In the genomic region with DNA sequence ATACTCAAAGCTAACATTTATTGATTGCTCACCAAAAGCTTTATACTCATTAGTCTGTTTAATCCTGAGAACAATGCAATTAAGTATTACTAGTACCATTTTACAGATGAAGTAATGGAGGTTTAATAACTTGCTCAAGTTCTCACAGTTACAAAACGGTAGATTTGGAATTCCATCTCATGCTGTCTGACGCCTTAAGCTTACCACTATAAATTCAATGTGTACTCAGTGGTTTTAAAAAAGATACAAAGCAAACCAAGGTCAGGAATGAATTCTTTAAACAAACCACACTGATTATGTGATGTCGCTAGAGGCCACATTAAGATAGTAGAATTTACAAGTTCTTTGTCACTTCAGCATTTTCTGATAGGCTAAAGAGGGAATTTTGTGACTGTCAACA, we compare ENCODE assay signal across 19 cellular contexts. TPM values are rescaled to one million over a fixed set of nuclear protein-coding genes. Genes with fewer than 3 reads are reported as not detected.
"Had no signal": no experiment of that assay in that cellular context is flagged by ENCODE, and none has a peak within 500 bp of the region (broad histone marks: within the 10 kb centered on the region; RNA-seq: fewer than 3 reads in every experiment).

No MANE protein-coding gene starts in this region.

- ATAC-seq: mucosa of descending colon; right lobe of liver; stimulated activated naive B cell treated with anti-CD40 and anti-IgM and Interleukin-4, amounts not matched to agents 10 μg/mL and 1 μg/mL and 100 μg/mL, for 72 hours had no signal

- H3K9me3 ChIP-seq: ascending aorta, mucosa of descending colon, psoas muscle, right lobe of liver, SK-N-SH, tibial nerve had no signal

- DNase-seq: activated CD4-positive, CD25-positive, alpha-beta regulatory T cell; activated effector memory CD4-positive, alpha-beta T cell treated with anti-CD3 and anti-CD28 coated beads, Interleukin-2, amount 50 U/mL, for 16 hours; activated naive CD8-positive, alpha-beta T cell treated with anti-CD3 and anti-CD28 coated beads, Interleukin-2, amount 10 ng/mL, durations not matched to agents 7 days and 5 days; effector CD4-positive, alpha-beta T cell; hypothalamus; left cardiac atrium; mammary epithelial cell; mucosa of descending colon; nephron progenitor cell; psoas muscle; right lobe of liver; SK-N-SH; stimulated activated CD4-positive, alpha-beta T cell treated with anti-CD3 and anti-CD28 coated beads, Interleukin-2, amount 100 ng/mL, for 24 hours; stimulated activated naive B cell treated with anti-CD40 and anti-IgM and Interleukin-4, amounts not matched to agents 10 μg/mL and 1 μg/mL and 100 μg/mL, for 72 hours; T-helper 2 cell had no signal

- H3K27ac ChIP-seq: ascending aorta, coronary artery, epithelial cell of prostate, tibial nerve had no signal

- H3K27me3 ChIP-seq: ascending aorta, right lobe of liver, tibial nerve had no signal

- H3K36me3 ChIP-seq: ascending aorta, tibial nerve had no signal

- H3K4me3 Mint-ChIP-seq: nephron progenitor cell had no signal

- H3K27me3 Mint-ChIP-seq: activated naive CD8-positive, alpha-beta T cell treated with anti-CD3 and anti-CD28 coated beads, Interleukin-2, amount 10 ng/mL, durations not matched to agents 7 days and 5 days; stimulated activated naive B cell treated with anti-CD40 and anti-IgM and Interleukin-4, amounts not matched to agents 10 μg/mL and 1 μg/mL and 100 μg/mL, for 72 hours had no signal

- H3K9me3 Mint-ChIP-seq: activated naive CD8-positive, alpha-beta T cell treated with anti-CD3 and anti-CD28 coated beads, Interleukin-2, amount 10 ng/mL, durations not matched to agents 7 days and 5 days had no signal

- H3K4me1 ChIP-seq: ascending aorta, psoas muscle, right lobe of liver had no signal

- H3K4me3 ChIP-seq: coronary artery, mucosa of descending colon, right lobe of liver, tibial nerve had no signal

- H3K27ac Mint-ChIP-seq: nephron progenitor cell had no signal

RNA-seq across cellular contexts. Expression of a gene that starts 1.2 kb away (rescaled TPM):
- total RNA-seq: ascending aorta had no signal
